In genomic region chr19:50909240-50910070, GRCh38 we compare ENCODE assay signal across 8 cellular contexts. TPM values are rescaled to one million over a fixed set of nuclear protein-coding genes. Genes with fewer than 3 reads are reported as not detected.
DNase-seq lines count a peak whose midpoint lies in the region; ATAC-seq, FAIRE-seq and TF ChIP-seq lines count a peak whose summit lies in the region.

No MANE protein-coding gene starts in this region.

- TF ChIP-seq CTCF in C4-2B (conservative IDR thresholded peaks at IDR 0.05): no peak
- no peak for TF ChIP-seq CTCF in mesothelial cell of epicardium (IDR thresholded peaks at IDR 0.05; ENCODE audit: unreplicated experiment)

- peaks cover 5% of the 10 kb centered on the region for H3K4me1 Mint-ChIP-seq in mesothelial cell of epicardium

- H3K4me3 Mint-ChIP-seq in mesothelial cell of epicardium: peak overlapping the region; percentile 49

- DNase-seq in GM19239 (ENCODE audit: insufficient read length, low spot score) (peak; percentile 66), NCI-H2171 (lab: John Stamatoyannopoulos, UW) (peak; percentile 11), mesothelial cell of epicardium (ENCODE audit: low spot score in 2 of 2, unreplicated experiment in 2 of 2) (peak; percentile 44 to 62), hippocampal formation (lab: John Stamatoyannopoulos, UW) (no peak), Right ventricle myocardium superior (no peak)
- peak in 1 of 2 donors; percentile 60 for DNase-seq in activated naive CD4-positive, alpha-beta T cell treated with anti-CD3 and anti-CD28 coated beads, Interleukin-2, amount 50 U/mL, for 72 hours (ENCODE audit: low spot score in 2 of 2)

- H3K27me3 Mint-ChIP-seq in mesothelial cell of epicardium (ENCODE audit: low read depth): peaks cover 15% of the 10 kb centered on the region

- ATAC-seq in activated naive CD4-positive, alpha-beta T cell treated with anti-CD3 and anti-CD28 coated beads, Interleukin-2, amount 50 U/mL, for 72 hours: peak; percentile 27 to 75
- ATAC-seq in Right ventricle myocardium superior (ENCODE audit: poor library complexity) (no peak), GM18861 (IDR thresholded peaks at IDR 0.05; ENCODE audit: unreplicated experiment) (no peak)

- FAIRE-seq in GM19239 (lab: Jason Lieb, UNC): peak; percentile 71

- no peaks in the 10 kb centered on the region for H3K36me3 Mint-ChIP-seq in activated naive CD4-positive, alpha-beta T cell treated with anti-CD3 and anti-CD28 coated beads, Interleukin-2, amount 50 U/mL, for 72 hours
- no peaks in the 10 kb centered on the region for H3K36me3 Mint-ChIP-seq in mesothelial cell of epicardium

- no peaks in the 10 kb centered on the region for H3K9me3 Mint-ChIP-seq in activated naive CD4-positive, alpha-beta T cell treated with anti-CD3 and anti-CD28 coated beads, Interleukin-2, amount 50 U/mL, for 72 hours
- H3K9me3 Mint-ChIP-seq in mesothelial cell of epicardium: no peaks in the 10 kb centered on the region

- H3K27ac ChIP-seq in C4-2B: peak overlapping the region; percentile 90

- H3K27ac Mint-ChIP-seq in activated naive CD4-positive, alpha-beta T cell treated with anti-CD3 and anti-CD28 coated beads, Interleukin-2, amount 50 U/mL, for 72 hours: no peak overlapping the region
- no peak overlapping the region for H3K27ac Mint-ChIP-seq in mesothelial cell of epicardium

- intact Hi-C loops in Right ventricle myocardium superior (cut with DNase I): no loop called here

RNA-seq across cellular contexts. Expression of gene KLK4, which starts 1.7 kb away (rescaled TPM):
- total RNA-seq in activated naive CD4-positive, alpha-beta T cell treated with anti-CD3 and anti-CD28 coated beads, Interleukin-2, amount 50 U/mL, for 72 hours: not detected
- total RNA-seq in mesothelial cell of epicardium: not detected in 3 replicates
- not detected for total RNA-seq in Right ventricle myocardium superior

RNA-seq across cellular contexts. Expression of gene KLK2, which starts 36.2 kb away (rescaled TPM):
- total RNA-seq in activated naive CD4-positive, alpha-beta T cell treated with anti-CD3 and anti-CD28 coated beads, Interleukin-2, amount 50 U/mL, for 72 hours: 1 to 10 TPM in 1 of 2 donors, not detected in 1; 1.5 TPM
- total RNA-seq in mesothelial cell of epicardium: not detected in 3 replicates
- total RNA-seq in Right ventricle myocardium superior: not detected

RNA-seq across cellular contexts. Expression of gene KLK5, which starts 43.4 kb away (rescaled TPM):
- not detected for total RNA-seq in activated naive CD4-positive, alpha-beta T cell treated with anti-CD3 and anti-CD28 coated beads, Interleukin-2, amount 50 U/mL, for 72 hours
- total RNA-seq in mesothelial cell of epicardium (8.9 to 11.5 TPM (median 9.5 TPM) in 3 replicates), Right ventricle myocardium superior (not detected)

RNA-seq across cellular contexts. Expression of gene KLK3, which starts 54.7 kb away (rescaled TPM):
- not detected for total RNA-seq in activated naive CD4-positive, alpha-beta T cell treated with anti-CD3 and anti-CD28 coated beads, Interleukin-2, amount 50 U/mL, for 72 hours
- total RNA-seq in mesothelial cell of epicardium: not detected in 3 replicates
- total RNA-seq in Right ventricle myocardium superior: not detected

RNA-seq across cellular contexts. Expression of gene KLK6, which starts 59.9 kb away (rescaled TPM):
- not detected for total RNA-seq in activated naive CD4-positive, alpha-beta T cell treated with anti-CD3 and anti-CD28 coated beads, Interleukin-2, amount 50 U/mL, for 72 hours
- total RNA-seq in mesothelial cell of epicardium: 14.6 to 15.4 TPM (median 15.4 TPM) in 3 replicates
- not detected for total RNA-seq in Right ventricle myocardium superior

Comparison
In these comparisons a context has a peak if more than half of its experiments do, and no peak if none do; other contexts are left out.
1. DNase-seq: peak in GM19239 (single experiment), NCI-H2171 (single experiment) and mesothelial cell of epicardium (2 of 2); none in hippocampal formation (0 of 2) and Right ventricle myocardium superior (single experiment).
2. ATAC-seq: peak in activated naive CD4-positive, alpha-beta T cell treated with anti-CD3 and anti-CD28 coated beads, Interleukin-2, amount 50 U/mL, for 72 hours (2 of 2); none in Right ventricle myocardium superior (single experiment) and GM18861 (single experiment).